Comparison of ENCODE assay signal across 1 cellular context in genomic region chr1:162772571-162773154, GRCh38.
TF ChIP-seq lines count a peak whose summit lies in the region.

No MANE protein-coding gene starts in this region.

TF ChIP-seq in IMR-90, 13 proteins besides CTCF, POLR2A, EP300 and RAD21 (continued from another document):
- TF ChIP-seq FOS (IDR thresholded peaks at IDR 0.05; ENCODE audit: low read depth, low read length) = 0 out of 2 replicates have a peak, but pooled peaks have one; percentile 5
- TF ChIP-seq CEBPB (IDR thresholded peaks at IDR 0.05; ENCODE audit: low read depth, low read length) = peak; percentile 56
TF ChIP-seq in IMR-90: peak in this region for 2.
